Comparison of ENCODE assay signal across 8 cellular contexts in genomic region chr12:3872800-3873636, GRCh38. TPM values are rescaled to one million over a fixed set of nuclear protein-coding genes. Genes with fewer than 3 reads are reported as not detected.
DNase-seq lines count a peak whose midpoint lies in the region; ATAC-seq, FAIRE-seq and TF ChIP-seq lines count a peak whose summit lies in the region.

TSS of gene PARP11 (minus strand) at chr12:3873399. CDS start at chr12:3873229, 170 bp downstream.

- H3K27ac ChIP-seq in adrenal gland (peak within 1 kb of the TSS; percentile 77 to 98 (median 93)), heart right ventricle (peak within 1 kb of the TSS; percentile 69 to 96 (median 91))

- FAIRE-seq in GM12891 (lab: Jason Lieb, UNC) = peak; percentile 98

- peak; percentile 73 for DNase-seq in GM12891 (ENCODE audit: insufficient read length, low spot score)
- DNase-seq in NCI-H146 (lab: John Stamatoyannopoulos, UW) = peak; percentile 98
- DNase-seq in T-helper 1 cell = peak; percentile 95 to 98 (median 95)
- DNase-seq in adrenal gland = peak; percentile 97 to 99 (median 98)
- peak; percentile 98 for DNase-seq in heart right ventricle
- DNase-seq in posterior vena cava (ENCODE audit: low spot score) = peak; percentile 99
- peak; percentile 97 for DNase-seq in ureter (ENCODE audit: low spot score)

- H3K27me3 ChIP-seq in adrenal gland = no peaks in the 10 kb centered on the region
- H3K27me3 ChIP-seq in heart right ventricle = no peaks in the 10 kb centered on the region

- TF ChIP-seq CTCF in adrenal gland (IDR thresholded peaks at IDR 0.05) (no peak), heart right ventricle (IDR thresholded peaks at IDR 0.05) (no peak)

- TF ChIP-seq POLR2A in GM12891 (IDR thresholded peaks at IDR 0.05; ENCODE audit: low read depth, low read length) = peak; percentile 75; the same call in 1 of the 2 replicates
- peak in 1 of 2 donors; percentile 81 for TF ChIP-seq POLR2A in adrenal gland (IDR thresholded peaks at IDR 0.05)

- H3K4me1 ChIP-seq in adrenal gland (replicated peaks in 1 of 2) (peaks cover 9 to 26% of the 10 kb centered on the region in 2 donors), heart right ventricle (peaks cover 6 to 39% (median 19%) of the 10 kb centered on the region in 9 donors)

- peak within 1 kb of the TSS; percentile 63 to 83 (median 74) for H3K4me3 ChIP-seq in adrenal gland
- H3K4me3 ChIP-seq in heart right ventricle = peak within 1 kb of the TSS; percentile 54 to 82 (median 74)

- intact Hi-C loops in adrenal gland (cut with DNase I) = no loop called here
- intact Hi-C loops in heart right ventricle (cut with DNase I) = no loop called here
- intact Hi-C loops in posterior vena cava (cut with DNase I) = no loop called here

- 0 to 1% (median 0%) methylated on average over 37 to 55 of the region's 55 CpGs for WGBS in adrenal gland, 4 donors
- 0 to 1% methylated on average over 54 to 55 of the region's 55 CpGs for WGBS in heart right ventricle, 2 donors

- no peaks in the 10 kb centered on the region for H3K9me3 ChIP-seq in adrenal gland (replicated peaks in 1 of 3)
- H3K9me3 ChIP-seq in heart right ventricle = peaks cover 0 to under 1% (median 0%) of the 10 kb centered on the region in 11 donors

- H3K36me3 ChIP-seq in adrenal gland (replicated peaks in 1 of 2) (no peaks in the 10 kb centered on the region), heart right ventricle (no peaks in the 10 kb centered on the region)

- ATAC-seq in HG02840 (IDR thresholded peaks at IDR 0.05; ENCODE audit: low FRiP score, unreplicated experiment) (peak; percentile 93), heart right ventricle (peak; percentile 99 to 100 (median 100))

TF ChIP-seq in GM12891, 5 proteins besides CTCF, POLR2A, EP300 and RAD21:
- TF ChIP-seq POLR2AphosphoS5 (IDR thresholded peaks at IDR 0.05; ENCODE audit: low read depth, low read length) (peak; percentile 48; the same call in 1 of the 2 replicates), POU2F2 (IDR thresholded peaks at IDR 0.05; ENCODE audit: low read depth, low read length) (no peak), SPI1 (IDR thresholded peaks at IDR 0.05; ENCODE audit: low read depth, low read length) (peak; percentile 67), PAX5 (IDR thresholded peaks at IDR 0.05; ENCODE audit: insufficient read depth, low read length, severe bottlenecking) (no peak), TAF1 (IDR thresholded peaks at IDR 0.05; ENCODE audit: low read depth, low read length) (peak; percentile 58; the same call in 1 of the 2 replicates)

RNA-seq across cellular contexts. Expression of gene PARP11, which starts in this region (rescaled TPM):
- polyA plus RNA-seq in GM12891 (2012; ENCODE audit: low read depth, missing spikeins) = 3.9 TPM
- total RNA-seq in adrenal gland (10 to 100 TPM; 10.5 to 29.8 (median 18.0) TPM), heart right ventricle (1 to 10 TPM; 4.2 to 7.5 (median 5.7) TPM), posterior vena cava (10 to 100 TPM; 10.0 to 10.4 TPM), ureter (20.7 TPM)
- polyA plus RNA-seq in adrenal gland (10 to 100 TPM in 1 of 3 donors, 1 to 10 TPM in 2; 2.8 to 19.9 (median 4.5) TPM), heart right ventricle (1 to 10 TPM; 1.5 to 2.3 TPM)

Comparison
In these comparisons a context has a peak if more than half of its experiments do, and no peak if none do; other contexts are left out.
1. Peak in every context shown above with its lines: DNase-seq, ATAC-seq, H3K4me3 ChIP-seq and H3K27ac ChIP-seq.